29 cellular contexts compared by ENCODE assay signal in genomic region chr11:30447246-30447645, GRCh38.
"Had no signal": no experiment of that assay in that cellular context is flagged by ENCODE, and none has a peak within 500 bp of the region (broad histone marks: within the 10 kb centered on the region; RNA-seq: fewer than 3 reads in every experiment).

No MANE protein-coding gene starts in this region.

- H3K4me1 ChIP-seq: lower lobe of right lung, pancreas, upper lobe of right lung, uterus had no signal

- H3K4me1 Mint-ChIP-seq: stimulated activated naive B cell treated with anti-CD40 and anti-IgM and Interleukin-4, amounts not matched to agents 10 μg/mL and 1 μg/mL and 100 μg/mL, for 72 hours had no signal

- H3K4me3 ChIP-seq: coronary artery, esophagus squamous epithelium, lower lobe of right lung, pancreas, right lobe of liver, tibial nerve, upper lobe of right lung, uterus had no signal

- H3K36me3 ChIP-seq: esophagus squamous epithelium, lower lobe of right lung, neutrophil, pancreas, right lobe of liver, thoracic aorta, tibial nerve, upper lobe of right lung, uterus had no signal

- H3K27ac Mint-ChIP-seq: immature natural killer cell; natural killer cell; stimulated activated naive B cell treated with anti-CD40 and anti-IgM and Interleukin-4, amounts not matched to agents 10 μg/mL and 1 μg/mL and 100 μg/mL, for 72 hours; stimulated activated naive CD8-positive, alpha-beta T cell treated with anti-CD3 and anti-CD28 coated beads, Interleukin-15, Interleukin-2, amounts not matched to agents 100 ng/mL and 50 ng/mL, for 24 hours had no signal

- H3K27me3 ChIP-seq: esophagus squamous epithelium, neutrophil, pancreas, right lobe of liver, tibial nerve, upper lobe of right lung, uterus had no signal

- ATAC-seq: left colon; left ventricle myocardium superior; lower lobe of right lung; natural killer cell; pancreas; right lobe of liver; stimulated activated naive B cell treated with anti-CD40 and anti-IgM and Interleukin-4, amounts not matched to agents 10 μg/mL and 1 μg/mL and 100 μg/mL, for 72 hours; upper lobe of right lung had no signal

- FAIRE-seq: endometrium, pancreas, small intestine had no signal

- H3K9me3 Mint-ChIP-seq: immature natural killer cell; natural killer cell; neural crest cell; stimulated activated naive B cell treated with anti-CD40 and anti-IgM and Interleukin-4, amounts not matched to agents 10 μg/mL and 1 μg/mL and 100 μg/mL, for 72 hours; stimulated activated naive CD8-positive, alpha-beta T cell treated with anti-CD3 and anti-CD28 coated beads, Interleukin-15, Interleukin-2, amounts not matched to agents 100 ng/mL and 50 ng/mL, for 24 hours had no signal

- H3K4me3 Mint-ChIP-seq: immature natural killer cell; natural killer cell; neural crest cell; stimulated activated naive B cell treated with anti-CD40 and anti-IgM and Interleukin-4, amounts not matched to agents 10 μg/mL and 1 μg/mL and 100 μg/mL, for 72 hours; stimulated activated naive CD8-positive, alpha-beta T cell treated with anti-CD3 and anti-CD28 coated beads, Interleukin-15, Interleukin-2, amounts not matched to agents 100 ng/mL and 50 ng/mL, for 24 hours had no signal

- H3K27ac ChIP-seq: coronary artery, esophagus squamous epithelium, lower lobe of right lung, neutrophil, pancreas, right lobe of liver, tibial nerve, upper lobe of right lung, uterus had no signal

- DNase-seq: dermis blood vessel endothelial cell; effector memory CD4-positive, alpha-beta T cell; erythroblast; esophagus squamous epithelium; foreskin melanocyte; glutamatergic neuron; hypothalamus; immature natural killer cell; islet precursor cell; kidney glomerular epithelial cell; left colon; left ventricle myocardium superior; lower lobe of right lung; natural killer cell; pancreas; right lobe of liver; small intestine; stimulated activated CD4-positive, alpha-beta T cell treated with anti-CD3 and anti-CD28 coated beads, Interleukin-15, amount 100 ng/mL, for 24 hours; stimulated activated CD4-positive, alpha-beta T cell treated with anti-CD3 and anti-CD28 coated beads, Interleukin-2, amount 100 ng/mL, for 48 hours; stimulated activated naive B cell treated with anti-CD40 and anti-IgM and Interleukin-4, amounts not matched to agents 10 μg/mL and 1 μg/mL and 100 μg/mL, for 72 hours; upper lobe of right lung; uterus had no signal

- H3K9me3 ChIP-seq: esophagus squamous epithelium, lower lobe of right lung, neutrophil, pancreas, right lobe of liver, thoracic aorta, tibial nerve, upper lobe of right lung, uterus had no signal

- H3K36me3 Mint-ChIP-seq: immature natural killer cell; natural killer cell; stimulated activated naive B cell treated with anti-CD40 and anti-IgM and Interleukin-4, amounts not matched to agents 10 μg/mL and 1 μg/mL and 100 μg/mL, for 72 hours had no signal
